Comparison of ENCODE assay signal across 8 cellular contexts in the genomic region with DNA sequence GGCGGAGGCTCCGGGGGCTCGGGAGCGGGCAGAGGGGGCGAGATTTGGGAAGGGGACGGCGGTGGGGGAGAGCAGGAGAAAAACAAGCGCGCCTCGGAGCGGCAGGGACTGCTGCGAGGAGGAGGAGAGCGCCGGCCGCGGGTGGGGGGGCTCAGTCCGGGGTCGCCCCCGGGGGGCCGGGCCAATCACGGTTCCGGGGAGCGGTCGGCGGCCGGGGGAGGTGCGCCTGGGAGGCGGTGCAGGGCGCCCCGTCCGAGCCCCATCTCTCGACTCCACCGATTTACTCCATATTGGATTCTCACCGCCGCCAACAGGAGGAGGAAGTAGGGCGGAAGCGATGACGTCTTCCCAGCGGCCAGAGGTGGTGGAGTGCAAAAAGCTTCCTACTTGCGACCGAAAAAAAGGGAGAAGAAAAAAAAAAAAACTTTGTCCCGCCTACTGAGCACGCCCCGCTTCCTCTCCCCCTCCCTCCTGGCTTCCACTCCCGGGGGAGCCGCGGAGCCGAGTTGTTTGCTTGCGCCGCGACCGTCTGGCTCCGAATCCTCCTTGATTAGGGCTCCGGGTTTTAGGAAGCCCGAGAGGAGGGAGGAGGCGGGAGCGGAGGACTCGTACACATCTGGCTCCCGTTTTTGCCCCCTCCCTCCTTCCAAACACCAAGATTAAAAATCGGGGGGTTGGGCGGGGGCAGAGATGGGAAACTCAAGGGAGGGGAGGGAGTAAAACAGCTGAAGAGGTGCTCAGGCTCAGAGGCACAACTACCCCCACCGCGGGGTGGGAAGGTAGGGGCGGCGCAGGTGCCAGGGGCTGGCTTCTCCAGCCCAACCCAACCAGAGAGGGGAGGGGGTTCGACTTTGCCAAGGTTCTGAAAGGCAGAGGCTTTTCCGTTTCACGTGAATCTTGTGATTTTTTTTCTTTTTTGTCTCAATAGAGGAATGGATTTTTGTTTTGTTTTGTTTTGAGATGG. TPM values are rescaled to one million over a fixed set of nuclear protein-coding genes. Genes with fewer than 3 reads are reported as not detected.
DNase-seq lines count a peak whose midpoint lies in the region; ATAC-seq, FAIRE-seq and TF ChIP-seq lines count a peak whose summit lies in the region.

Gene SPRED2 (minus strand): TSS at position 373 of the 964 bp plus-strand sequence. CDS start 612 bp downstream, outside the sequence.

- under 1% methylated on average over 56 of the region's 68 CpGs for WGBS in prostate gland
- 0 to 1% methylated on average over 44 to 68 of the region's 68 CpGs for WGBS in aorta, 2 donors

- peak within 1 kb of the TSS; percentile 89 for H3K9ac ChIP-seq in astrocyte (ENCODE audit: low read length)

- H3K9me3 ChIP-seq in astrocyte (ENCODE audit: insufficient read depth, low read depth, low read length) (no peaks in the 10 kb centered on the region), right atrium auricular region (no peaks in the 10 kb centered on the region), prostate gland (no peaks in the 10 kb centered on the region), aorta (ENCODE audit: control insufficient read depth, low read length) (no peaks in the 10 kb centered on the region)

- H3K36me3 ChIP-seq in astrocyte (ENCODE audit: insufficient read depth, low read length), result no peaks in the 10 kb centered on the region
- no peaks in the 10 kb centered on the region for H3K36me3 ChIP-seq in right atrium auricular region
- no peaks in the 10 kb centered on the region for H3K36me3 ChIP-seq in prostate gland
- no peaks in the 10 kb centered on the region for H3K36me3 ChIP-seq in aorta (ENCODE audit: control insufficient read depth in 1 of 2, insufficient read depth in 2 of 2, low read length in 1 of 2)

- H3K4me3 ChIP-seq in astrocyte (ENCODE audit: insufficient read depth, low read depth, low read length) (peak within 1 kb of the TSS; percentile 78), right atrium auricular region (peak within 1 kb of the TSS; percentile 76 to 97), prostate gland (peak within 1 kb of the TSS; percentile 88 to 92), aorta (ENCODE audit: low read length in 2 of 2) (peak within 1 kb of the TSS; percentile 32 to 88)

- intact Hi-C loops in prostate gland (cut with DNase I) (loop anchor here (10.0 kb wide), 1 partner anchor 378 kb away; the partner anchor contains the start of gene CEP68), aorta (cut with DNase I) (loop anchor here (2.0 to 10.0 kb wide), 5 partner anchors 50 to 168 kb away; no protein-coding TSS in a partner anchor)

- H3K27me3 ChIP-seq in astrocyte (ENCODE audit: insufficient read depth, low read length) (no peaks in the 10 kb centered on the region), right atrium auricular region (no peaks in the 10 kb centered on the region), prostate gland (replicated peaks; ENCODE audit: insufficient read depth) (no peaks in the 10 kb centered on the region), aorta (ENCODE audit: control insufficient read depth in 1 of 2, insufficient read depth in 2 of 2, low read length in 1 of 2) (no peaks in the 10 kb centered on the region)

- ATAC-seq in HG02678 (IDR thresholded peaks at IDR 0.05; ENCODE audit: unreplicated experiment), result peak; percentile 25
- peak; percentile 86 for ATAC-seq in aorta (ENCODE audit: low FRiP score)

- H3K79me2 ChIP-seq in astrocyte (ENCODE audit: insufficient read depth, low read length), result peaks cover 50% of the 10 kb centered on the region

- H3K9me3 Mint-ChIP-seq in T-helper 1 cell treated with Interleukin-12 subunit alpha and Interleukin-12 subunit beta and Interleukin-4 antibody, amounts not matched to agents 30 μg/mL and 1 μg/mL, for 36 hours, result no peaks in the 10 kb centered on the region
- no peaks in the 10 kb centered on the region for H3K9me3 Mint-ChIP-seq in astrocyte (ENCODE audit: unreplicated experiment)

- peak; percentile 87 for DNase-seq in GDM1 (lab: John Stamatoyannopoulos, UW)
- DNase-seq in NCI-H146 treated with DMSO at 0.1 percent for 48 hours (lab: John Stamatoyannopoulos, UW; ENCODE audit: unreplicated experiment), result peak; percentile 78
- DNase-seq in astrocyte (ENCODE audit: low read depth), result peak; percentile 95
- DNase-seq in right atrium auricular region (ENCODE audit: low spot score), result peak; percentile 98
- DNase-seq in prostate gland (ENCODE audit: low spot score), result peak; percentile 92
- peak; percentile 96 to 97 for DNase-seq in aorta

- peak within 1 kb of the TSS; percentile 77 for H2AFZ ChIP-seq in astrocyte (ENCODE audit: low read depth, low read length)

- peak within 1 kb of the TSS; percentile 95 for H3K4me2 ChIP-seq in astrocyte (ENCODE audit: low read length)

- peak within 1 kb of the TSS; percentile 85 for H3K27ac Mint-ChIP-seq in T-helper 1 cell treated with Interleukin-12 subunit alpha and Interleukin-12 subunit beta and Interleukin-4 antibody, amounts not matched to agents 30 μg/mL and 1 μg/mL, for 36 hours
- H3K27ac Mint-ChIP-seq in astrocyte (ENCODE audit: unreplicated experiment), result peak within 1 kb of the TSS; percentile 85

- H3K4me1 ChIP-seq in astrocyte (ENCODE audit: insufficient read depth, low read length) (peaks cover 19% of the 10 kb centered on the region), right atrium auricular region (peaks cover 0 to 36% of the 10 kb centered on the region in 2 donors), prostate gland (replicated peaks) (peaks cover 4% of the 10 kb centered on the region), aorta (ENCODE audit: control insufficient read depth in 1 of 2, insufficient read depth in 2 of 2, low read length in 2 of 2) (no peaks in the 10 kb centered on the region)

- FAIRE-seq in astrocyte (lab: Jason Lieb, UNC), result no peak

- peak; percentile 60 for TF ChIP-seq POLR2A in prostate gland (IDR thresholded peaks at IDR 0.05)

- peaks cover 19% of the 10 kb centered on the region for H3K4me1 Mint-ChIP-seq in T-helper 1 cell treated with Interleukin-12 subunit alpha and Interleukin-12 subunit beta and Interleukin-4 antibody, amounts not matched to agents 30 μg/mL and 1 μg/mL, for 36 hours (ENCODE audit: low read depth)
- H3K4me1 Mint-ChIP-seq in astrocyte (ENCODE audit: low read depth, unreplicated experiment), result peaks cover 33% of the 10 kb centered on the region

- TF ChIP-seq CTCF in astrocyte (IDR thresholded peaks at IDR 0.05; ENCODE audit: insufficient read depth, low read depth, low read length) (no peak), right atrium auricular region (IDR thresholded peaks at IDR 0.05) (no peak), prostate gland (IDR thresholded peaks at IDR 0.05) (peak in 2 of 4 experiments; percentile 8 to 45)

- peaks cover 33% of the 10 kb centered on the region for H4K20me1 ChIP-seq in astrocyte (ENCODE audit: insufficient read depth, low read length)

- H3K27ac ChIP-seq in astrocyte (ENCODE audit: low read depth, low read length) (peak within 1 kb of the TSS; percentile 70), right atrium auricular region (peak within 1 kb of the TSS; percentile 93 to 97), prostate gland (peak within 1 kb of the TSS; percentile 92 to 96), aorta (ENCODE audit: low read depth in 1 of 2, low read length in 2 of 2) (peak within 1 kb of the TSS; percentile 34 to 89)

- peak within 1 kb of the TSS; percentile 91 for H3K4me3 Mint-ChIP-seq in T-helper 1 cell treated with Interleukin-12 subunit alpha and Interleukin-12 subunit beta and Interleukin-4 antibody, amounts not matched to agents 30 μg/mL and 1 μg/mL, for 36 hours
- peak within 1 kb of the TSS; percentile 93 for H3K4me3 Mint-ChIP-seq in astrocyte (ENCODE audit: unreplicated experiment)

- no peaks in the 10 kb centered on the region for H3K36me3 Mint-ChIP-seq in T-helper 1 cell treated with Interleukin-12 subunit alpha and Interleukin-12 subunit beta and Interleukin-4 antibody, amounts not matched to agents 30 μg/mL and 1 μg/mL, for 36 hours (ENCODE audit: low read depth)
- H3K36me3 Mint-ChIP-seq in astrocyte (ENCODE audit: low read depth, unreplicated experiment), result no peaks in the 10 kb centered on the region

- H3K27me3 Mint-ChIP-seq in T-helper 1 cell treated with Interleukin-12 subunit alpha and Interleukin-12 subunit beta and Interleukin-4 antibody, amounts not matched to agents 30 μg/mL and 1 μg/mL, for 36 hours (ENCODE audit: low read depth), result peaks cover 52% of the 10 kb centered on the region
- no peaks in the 10 kb centered on the region for H3K27me3 Mint-ChIP-seq in astrocyte (ENCODE audit: low read depth, unreplicated experiment)

RNA-seq across cellular contexts. Expression of gene SPRED2, which starts in this region (rescaled TPM):
- total RNA-seq in astrocyte (47.3 and 55.2 TPM in 2 replicates), right atrium auricular region (10 to 100 TPM; 14.7 to 17.3 TPM), prostate gland (10 to 100 TPM; 23.7 to 27.1 TPM), aorta (10 to 100 TPM; 36.5 to 38.3 TPM)
- polyA plus RNA-seq in aorta, result 10 to 100 TPM in 1 of 2 donors, 1 to 10 TPM in 1; 9.9 to 19.7 TPM

Comparison
In these comparisons a context has a peak if more than half of its experiments do, and no peak if none do; other contexts are left out.
1. Peak in every context shown above with its lines: DNase-seq, ATAC-seq, H3K4me3 ChIP-seq and H3K27ac ChIP-seq.